In genomic region chr11:102274628-102275027, GRCh38 we compare ENCODE assay signal across 3 cellular contexts.
TF ChIP-seq lines count a peak whose summit lies in the region.

No MANE protein-coding gene starts in this region.

TF ChIP-seq in GM23338, 12 proteins besides CTCF, POLR2A, EP300 and RAD21 (continues in another document):
- TF ChIP-seq, protein P1, sequence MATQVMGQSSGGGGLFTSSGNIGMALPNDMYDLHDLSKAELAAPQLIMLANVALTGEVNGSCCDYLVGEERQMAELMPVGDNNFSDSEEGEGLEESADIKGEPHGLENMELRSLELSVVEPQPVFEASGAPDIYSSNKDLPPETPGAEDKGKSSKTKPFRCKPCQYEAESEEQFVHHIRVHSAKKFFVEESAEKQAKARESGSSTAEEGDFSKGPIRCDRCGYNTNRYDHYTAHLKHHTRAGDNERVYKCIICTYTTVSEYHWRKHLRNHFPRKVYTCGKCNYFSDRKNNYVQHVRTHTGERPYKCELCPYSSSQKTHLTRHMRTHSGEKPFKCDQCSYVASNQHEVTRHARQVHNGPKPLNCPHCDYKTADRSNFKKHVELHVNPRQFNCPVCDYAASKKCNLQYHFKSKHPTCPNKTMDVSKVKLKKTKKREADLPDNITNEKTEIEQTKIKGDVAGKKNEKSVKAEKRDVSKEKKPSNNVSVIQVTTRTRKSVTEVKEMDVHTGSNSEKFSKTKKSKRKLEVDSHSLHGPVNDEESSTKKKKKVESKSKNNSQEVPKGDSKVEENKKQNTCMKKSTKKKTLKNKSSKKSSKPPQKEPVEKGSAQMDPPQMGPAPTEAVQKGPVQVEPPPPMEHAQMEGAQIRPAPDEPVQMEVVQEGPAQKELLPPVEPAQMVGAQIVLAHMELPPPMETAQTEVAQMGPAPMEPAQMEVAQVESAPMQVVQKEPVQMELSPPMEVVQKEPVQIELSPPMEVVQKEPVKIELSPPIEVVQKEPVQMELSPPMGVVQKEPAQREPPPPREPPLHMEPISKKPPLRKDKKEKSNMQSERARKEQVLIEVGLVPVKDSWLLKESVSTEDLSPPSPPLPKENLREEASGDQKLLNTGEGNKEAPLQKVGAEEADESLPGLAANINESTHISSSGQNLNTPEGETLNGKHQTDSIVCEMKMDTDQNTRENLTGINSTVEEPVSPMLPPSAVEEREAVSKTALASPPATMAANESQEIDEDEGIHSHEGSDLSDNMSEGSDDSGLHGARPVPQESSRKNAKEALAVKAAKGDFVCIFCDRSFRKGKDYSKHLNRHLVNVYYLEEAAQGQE (IDR thresholded peaks at IDR 0.05; ENCODE audit: unreplicated experiment): no peak

TF ChIP-seq in HEK293, 187 proteins besides CTCF, POLR2A, EP300 and RAD21 (continued from another document):
- no peak for TF ChIP-seq ZNF645 (tag by site-specific recombination; IDR thresholded peaks at IDR 0.05)
TF ChIP-seq in HEK293: peak in this region for 1.

TF ChIP-seq in WTC11, 78 proteins besides CTCF, POLR2A, EP300 and RAD21 (continued from another document):
- no peak for TF ChIP-seq E2F4 (CRISPR knock-in tag; IDR thresholded peaks at IDR 0.05; ENCODE audit: borderline replicate concordance, low read depth)
- no peak for TF ChIP-seq E2F1 (CRISPR knock-in tag; IDR thresholded peaks at IDR 0.05)
